Comparison of ENCODE assay signal across 20 cellular contexts in genomic region chr10:78597791-78598555, GRCh38.
"Had no signal": no experiment of that assay in that cellular context is flagged by ENCODE, and none has a peak within 500 bp of the region (broad histone marks: within the 10 kb centered on the region; RNA-seq: fewer than 3 reads in every experiment).

No MANE protein-coding gene starts in this region.

- H3K27ac Mint-ChIP-seq: activated T-helper 2 cell treated with anti-CD3 and anti-CD28 coated beads, Interferon-gamma antibody, Interleukin-2, Interleukin-4, amounts not matched to agents 10 μg/mL and 5 μg/mL and 100 μg/mL, durations not matched to agents 14 hours and 24 hours and 36 hours; brain; mesothelial cell of epicardium; natural killer cell treated with Interleukin-12 subunit alpha and Interleukin-12 subunit beta and Interleukin-15 and Interleukin-18, amount 100 ng/mL, for 72 hours; stimulated activated naive B cell treated with anti-CD40 and anti-IgM and Interleukin-4, amounts not matched to agents 10 μg/mL and 1 μg/mL and 100 μg/mL, for 72 hours had no signal

- H3K9me3 ChIP-seq: lower lobe of right lung, thoracic aorta had no signal

- H3K4me3 Mint-ChIP-seq: brain; mesothelial cell of epicardium; natural killer cell treated with Interleukin-12 subunit alpha and Interleukin-12 subunit beta and Interleukin-15 and Interleukin-18, amount 100 ng/mL, for 72 hours; stimulated activated naive B cell treated with anti-CD40 and anti-IgM and Interleukin-4, amounts not matched to agents 10 μg/mL and 1 μg/mL and 100 μg/mL, for 72 hours had no signal

- H3K9me3 Mint-ChIP-seq: activated T-helper 2 cell treated with anti-CD3 and anti-CD28 coated beads, Interferon-gamma antibody, Interleukin-2, Interleukin-4, amounts not matched to agents 10 μg/mL and 5 μg/mL and 100 μg/mL, durations not matched to agents 14 hours and 24 hours and 36 hours; brain; mesothelial cell of epicardium; natural killer cell treated with Interleukin-12 subunit alpha and Interleukin-12 subunit beta and Interleukin-15 and Interleukin-18, amount 100 ng/mL, for 72 hours; stimulated activated naive B cell treated with anti-CD40 and anti-IgM and Interleukin-4, amounts not matched to agents 10 μg/mL and 1 μg/mL and 100 μg/mL, for 72 hours had no signal

- H3K36me3 ChIP-seq: lower lobe of right lung, thoracic aorta, WERI-Rb-1 had no signal

- H3K4me1 Mint-ChIP-seq: stimulated activated naive B cell treated with anti-CD40 and anti-IgM and Interleukin-4, amounts not matched to agents 10 μg/mL and 1 μg/mL and 100 μg/mL, for 72 hours had no signal

- H3K27ac ChIP-seq: lower lobe of right lung, thoracic aorta, WERI-Rb-1 had no signal

- ATAC-seq: left colon; lower lobe of right lung; stimulated activated naive B cell treated with anti-CD40 and anti-IgM and Interleukin-4, amounts not matched to agents 10 μg/mL and 1 μg/mL and 100 μg/mL, for 72 hours had no signal

- DNase-seq: activated CD4-positive, alpha-beta T cell treated with anti-CD3 and anti-CD28 coated beads, Interleukin-2, amount 50 U/mL, for 4 hours; activated naive CD4-positive, alpha-beta T cell treated with Interleukin-2 at 50 U/mL for 16 hours; activated T-cell treated with anti-CD3 and anti-CD28 coated beads, Interleukin-2, amount 50 U/mL, for 1 hour; central memory CD4-positive, alpha-beta T cell; erythroblast; foreskin melanocyte; glutamatergic neuron; hippocampal formation; left colon; lower lobe of right lung; occipital lobe; retina; stimulated activated naive B cell treated with anti-CD40 and anti-IgM and Interleukin-4, amounts not matched to agents 10 μg/mL and 1 μg/mL and 100 μg/mL, for 72 hours; T-helper 2 cell; WERI-Rb-1 had no signal

- H3K36me3 Mint-ChIP-seq: brain; mesothelial cell of epicardium; natural killer cell treated with Interleukin-12 subunit alpha and Interleukin-12 subunit beta and Interleukin-15 and Interleukin-18, amount 100 ng/mL, for 72 hours; stimulated activated naive B cell treated with anti-CD40 and anti-IgM and Interleukin-4, amounts not matched to agents 10 μg/mL and 1 μg/mL and 100 μg/mL, for 72 hours had no signal

- H3K4me3 ChIP-seq: lower lobe of right lung, thoracic aorta had no signal

- H3K4me1 ChIP-seq: lower lobe of right lung had no signal
